ENCODE assay signal across 1 cellular context in genomic region chrX:53422091-53422914, GRCh38.
TF ChIP-seq lines count a peak whose summit lies in the region.

Gene RIBC1, plus strand, starts transcription at chrX:53422873. Its CDS starts 3,404 bp downstream, at chrX:53426277.
Gene SMC1A, minus strand, starts transcription at chrX:53422654. Its CDS starts 54 bp downstream, at chrX:53422600.

TF ChIP-seq in GM12878, 131 proteins besides CTCF, POLR2A, EP300 and RAD21 (continued from another document):
- TF ChIP-seq, protein P1, sequence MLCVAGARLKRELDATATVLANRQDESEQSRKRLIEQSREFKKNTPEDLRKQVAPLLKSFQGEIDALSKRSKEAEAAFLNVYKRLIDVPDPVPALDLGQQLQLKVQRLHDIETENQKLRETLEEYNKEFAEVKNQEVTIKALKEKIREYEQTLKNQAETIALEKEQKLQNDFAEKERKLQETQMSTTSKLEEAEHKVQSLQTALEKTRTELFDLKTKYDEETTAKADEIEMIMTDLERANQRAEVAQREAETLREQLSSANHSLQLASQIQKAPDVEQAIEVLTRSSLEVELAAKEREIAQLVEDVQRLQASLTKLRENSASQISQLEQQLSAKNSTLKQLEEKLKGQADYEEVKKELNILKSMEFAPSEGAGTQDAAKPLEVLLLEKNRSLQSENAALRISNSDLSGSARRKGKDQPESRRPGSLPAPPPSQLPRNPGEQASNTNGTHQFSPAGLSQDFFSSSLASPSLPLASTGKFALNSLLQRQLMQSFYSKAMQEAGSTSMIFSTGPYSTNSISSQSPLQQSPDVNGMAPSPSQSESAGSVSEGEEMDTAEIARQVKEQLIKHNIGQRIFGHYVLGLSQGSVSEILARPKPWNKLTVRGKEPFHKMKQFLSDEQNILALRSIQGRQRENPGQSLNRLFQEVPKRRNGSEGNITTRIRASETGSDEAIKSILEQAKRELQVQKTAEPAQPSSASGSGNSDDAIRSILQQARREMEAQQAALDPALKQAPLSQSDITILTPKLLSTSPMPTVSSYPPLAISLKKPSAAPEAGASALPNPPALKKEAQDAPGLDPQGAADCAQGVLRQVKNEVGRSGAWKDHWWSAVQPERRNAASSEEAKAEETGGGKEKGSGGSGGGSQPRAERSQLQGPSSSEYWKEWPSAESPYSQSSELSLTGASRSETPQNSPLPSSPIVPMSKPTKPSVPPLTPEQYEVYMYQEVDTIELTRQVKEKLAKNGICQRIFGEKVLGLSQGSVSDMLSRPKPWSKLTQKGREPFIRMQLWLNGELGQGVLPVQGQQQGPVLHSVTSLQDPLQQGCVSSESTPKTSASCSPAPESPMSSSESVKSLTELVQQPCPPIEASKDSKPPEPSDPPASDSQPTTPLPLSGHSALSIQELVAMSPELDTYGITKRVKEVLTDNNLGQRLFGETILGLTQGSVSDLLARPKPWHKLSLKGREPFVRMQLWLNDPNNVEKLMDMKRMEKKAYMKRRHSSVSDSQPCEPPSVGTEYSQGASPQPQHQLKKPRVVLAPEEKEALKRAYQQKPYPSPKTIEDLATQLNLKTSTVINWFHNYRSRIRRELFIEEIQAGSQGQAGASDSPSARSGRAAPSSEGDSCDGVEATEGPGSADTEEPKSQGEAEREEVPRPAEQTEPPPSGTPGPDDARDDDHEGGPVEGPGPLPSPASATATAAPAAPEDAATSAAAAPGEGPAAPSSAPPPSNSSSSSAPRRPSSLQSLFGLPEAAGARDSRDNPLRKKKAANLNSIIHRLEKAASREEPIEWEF (IDR thresholded peaks at IDR 0.05; ENCODE audit: insufficient replicate concordance, low read depth, low read length) = no peak
- no peak for TF ChIP-seq PAX5 (IDR thresholded peaks at IDR 0.05; ENCODE audit: borderline replicate concordance, low read depth, low read length)
